Comparison of ENCODE assay signal across 19 cellular contexts in genomic region chr3:127640031-127640355, GRCh38.
"Had no signal": no experiment of that assay in that cellular context is flagged by ENCODE, and none has a peak within 500 bp of the region (broad histone marks: within the 10 kb centered on the region; RNA-seq: fewer than 3 reads in every experiment).

No MANE protein-coding gene starts in this region.

- H3K9me3 ChIP-seq: MG63, SJCRH30 had no signal

- DNase-seq: KBM-7, NCI-H1092, NCI-H1105 treated with DMSO at 0.1 percent for 48 hours, NCI-H1417 treated with DMSO at 0.1 percent for 48 hours, NCI-H146, NCI-H1694 treated with DMSO at 0.1 percent for 48 hours, NCI-H1930, NCI-H2081 treated with DMSO at 0.1 percent for 48 hours, NCI-H2171, NCI-H446, NCI-H510A, NCI-H524 treated with DMSO at 0.1 percent for 48 hours, NCI-H774, SHP77 treated with DMSO at 0.1 percent for 48 hours, SJCRH30 had no signal

- H3K4me1 ChIP-seq: SJCRH30 had no signal

- ATAC-seq: Right ventricle myocardium inferior, SK-N-SH treated with all-trans-retinoic acid at 6 μM for 48 hours had no signal

- H3K27ac ChIP-seq: RWPE1, SJCRH30 had no signal

- H3K4me3 ChIP-seq: MG63, SJCRH30 had no signal

- H3K27me3 ChIP-seq: MG63, SJCRH30 had no signal

- H3K36me3 ChIP-seq: SJCRH30 had no signal
